ENCODE assay signal across 8 cellular contexts in the genomic region with DNA sequence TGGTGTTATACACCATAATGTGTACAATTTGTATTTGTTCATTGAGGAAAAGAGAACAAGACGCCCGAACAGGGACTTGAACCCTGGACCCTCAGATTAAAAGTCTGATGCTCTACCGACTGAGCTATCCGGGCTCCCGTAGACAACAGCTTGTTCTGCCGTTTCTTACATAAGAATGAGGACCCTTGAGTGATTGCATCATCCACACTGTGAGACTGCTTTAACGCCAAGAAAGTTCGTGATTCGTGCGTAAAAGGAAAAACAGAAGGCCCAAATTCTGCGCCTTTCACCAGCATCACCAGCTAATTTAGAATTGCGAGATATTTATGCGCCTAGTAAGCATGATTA. TPM values are rescaled to one million over a fixed set of nuclear protein-coding genes. Genes with fewer than 3 reads are reported as not detected.
A peak's percentile ranks its signal among the peaks of the same experiment; 100 is the strongest.
DNase-seq lines count a peak whose midpoint lies in the region; ATAC-seq and TF ChIP-seq lines count a peak whose summit lies in the region.

No MANE protein-coding gene starts in this region.

- TF ChIP-seq POLR2A in NB4 (IDR thresholded peaks at IDR 0.05; ENCODE audit: extremely low read depth, insufficient read length), result peak; percentile 13

- DNase-seq in GDM1 (lab: John Stamatoyannopoulos, UW) (peak; percentile 83), HFFc6 (peak; percentile 85), NB4 (ENCODE audit: low read depth) (peak; percentile 89), SK-MEL-5 (ENCODE audit: low read depth, low spot score) (peak; percentile 94), glomerular endothelial cell (ENCODE audit: extremely low read depth, low read depth, low spot score) (peak; percentile 94), osteocyte (ENCODE audit: extremely low spot score, unreplicated experiment) (peak; percentile 94), thoracic aorta (ENCODE audit: low spot score) (peak; percentile 31)
- peak; percentile 79 for DNase-seq in activated naive CD4-positive, alpha-beta T cell treated with anti-CD3 and anti-CD28 coated beads, Interleukin-2, amount 50 U/mL, for 16 hours

- peaks cover 12% of the 10 kb centered on the region for H3K27me3 Mint-ChIP-seq in HFFc6 (ENCODE audit: insufficient read depth)
- H3K27me3 Mint-ChIP-seq in osteocyte (ENCODE audit: unreplicated experiment), result no peaks in the 10 kb centered on the region

- no peaks in the 10 kb centered on the region for H3K27me3 ChIP-seq in thoracic aorta (replicated peaks; ENCODE audit: insufficient read depth)

- peaks cover 34% of the 10 kb centered on the region for H3K4me1 Mint-ChIP-seq in HFFc6 (ENCODE audit: low read depth)
- peaks cover 25% of the 10 kb centered on the region for H3K4me1 Mint-ChIP-seq in osteocyte (ENCODE audit: unreplicated experiment)

- H3K36me3 ChIP-seq in thoracic aorta, result no peaks in the 10 kb centered on the region

- peak overlapping the region; percentile 83 to 94 for H3K27ac ChIP-seq in thoracic aorta

- no peak for TF ChIP-seq CTCF in HFFc6 (IDR thresholded peaks at IDR 0.05)
- no peak for TF ChIP-seq CTCF in NB4 (IDR thresholded peaks at IDR 0.05; ENCODE audit: low read depth, low read length)
- TF ChIP-seq CTCF in osteocyte (IDR thresholded peaks at IDR 0.05), result no peak
- TF ChIP-seq CTCF in thoracic aorta (IDR thresholded peaks at IDR 0.05), result no peak

- H3K27ac Mint-ChIP-seq in HFFc6, result peak overlapping the region; percentile 79
- peak overlapping the region; percentile 98 for H3K27ac Mint-ChIP-seq in osteocyte (ENCODE audit: unreplicated experiment)

- H3K4me3 Mint-ChIP-seq in HFFc6, result peak overlapping the region; percentile 95
- peak overlapping the region; percentile 88 for H3K4me3 Mint-ChIP-seq in osteocyte (ENCODE audit: unreplicated experiment)

- H3K4me3 ChIP-seq in NB4 (ENCODE audit: low read depth, low read length) (peak overlapping the region; percentile 74), thoracic aorta (peak overlapping the region; percentile 83)

- peaks cover 0 to 4% of the 10 kb centered on the region in 2 donors for H3K4me1 ChIP-seq in thoracic aorta (ENCODE audit: control insufficient read depth in 1 of 2, low read depth in 2 of 2)

- no peaks in the 10 kb centered on the region for H3K36me3 Mint-ChIP-seq in HFFc6 (ENCODE audit: low read depth)
- H3K36me3 Mint-ChIP-seq in osteocyte (ENCODE audit: unreplicated experiment), result no peaks in the 10 kb centered on the region

- no peaks in the 10 kb centered on the region for H3K9me3 ChIP-seq in thoracic aorta

- in situ Hi-C loops in SK-MEL-5 (cut with HindIII; ENCODE audit: low pct_unique_long_range_greater_than_20kb, low sequenced_read_pairs), result no loop called here

- peak; percentile 81 for ATAC-seq in thoracic aorta (ENCODE audit: insufficient number of reproducible peaks, low FRiP score, low read depth)

- peaks cover 8% of the 10 kb centered on the region; the same call in 1 of the 2 replicates for H3K9me3 Mint-ChIP-seq in HFFc6
- no peaks in the 10 kb centered on the region for H3K9me3 Mint-ChIP-seq in osteocyte (ENCODE audit: unreplicated experiment)

RNA-seq across cellular contexts. Expression of a gene that starts 9.3 kb away (rescaled TPM):
- total RNA-seq in HFFc6 (2021; fragmentation: NEBNext Ultra II Directional; extraction: Animal tissue kit (Norgen Biotek cat#: 25700)), result 10 to 100 TPM; 21.9 to 28.1 (median 22.7) TPM
- 15.8 and 21.9 TPM in 2 replicates for total RNA-seq in SK-MEL-5 (2014; rRNA removed; shearing (Covaris generic))
- 5.6 and 7.6 TPM in 2 replicates for polyA plus RNA-seq in SK-MEL-5 (2015; cell fraction: cytosol; rRNA removed)
- polyA plus RNA-seq in SK-MEL-5 (2015; cell fraction: nucleus; rRNA removed), result 136 and 142 TPM in 2 replicates
- total RNA-seq in glomerular endothelial cell, result 6.7 and 28.9 TPM in 2 replicates
- total RNA-seq in osteocyte, result 70.8 and 77.3 TPM in 2 replicates
- 100 to 1,000 TPM in 1 of 2 donors, 10 to 100 TPM in 1; 79.9 to 126 TPM for total RNA-seq in thoracic aorta

RNA-seq across cellular contexts. Expression of a gene that starts 12.3 kb away (rescaled TPM):
- 1 to 10 TPM; 1.6 to 3.2 (median 2.0) TPM for total RNA-seq in HFFc6 (2021; fragmentation: NEBNext Ultra II Directional; extraction: Animal tissue kit (Norgen Biotek cat#: 25700))
- 3.2 and 4.9 TPM in 2 replicates for total RNA-seq in SK-MEL-5 (2014; rRNA removed; shearing (Covaris generic))
- 9.8 and 14.9 TPM in 2 replicates for polyA plus RNA-seq in SK-MEL-5 (2015; cell fraction: cytosol; rRNA removed)
- 5.0 and 11.3 TPM in 2 replicates for polyA plus RNA-seq in SK-MEL-5 (2015; cell fraction: nucleus; rRNA removed)
- total RNA-seq in glomerular endothelial cell, result 32.7 and 77.1 TPM in 2 replicates
- 14.9 and 17.5 TPM in 2 replicates for total RNA-seq in osteocyte
- 10 to 100 TPM; 34.5 to 44.4 TPM for total RNA-seq in thoracic aorta

Comparison
In these comparisons a context has a peak if more than half of its experiments do, and no peak if none do; other contexts are left out.
1. Peak in every context shown above with its lines: DNase-seq, ATAC-seq, H3K4me3 ChIP-seq and H3K27ac ChIP-seq.
2. DNase-seq: peak in every context shown above with its lines; median percentile 94 in SK-MEL-5; 94 in glomerular endothelial cell; 94 in osteocyte; 89 in NB4; 85 in HFFc6; 83 in GDM1; 79 in activated naive CD4-positive, alpha-beta T cell treated with anti-CD3 and anti-CD28 coated beads, Interleukin-2, amount 50 U/mL, for 16 hours; 31 in thoracic aorta.